ENCODE assay signal across 20 cellular contexts in the genomic region with DNA sequence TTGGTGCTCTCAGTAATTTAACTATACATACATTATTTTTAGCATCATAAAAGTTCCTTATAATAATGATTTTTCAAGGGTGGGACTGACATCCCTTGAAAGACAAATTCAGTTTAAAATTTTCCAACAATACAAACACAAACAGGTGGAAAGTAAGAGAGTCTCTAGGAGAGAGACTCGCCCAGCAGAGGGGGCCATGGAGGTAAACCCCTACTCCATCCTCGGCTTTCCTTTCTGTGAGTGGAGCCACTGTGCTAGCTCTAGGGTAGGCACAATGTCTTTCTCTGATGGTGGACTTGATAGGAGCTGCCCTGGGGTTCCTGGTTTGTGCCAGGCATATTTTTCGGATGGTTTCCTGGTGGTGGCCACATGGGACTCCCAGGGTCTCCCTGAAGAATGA. TPM values are rescaled to one million over a fixed set of nuclear protein-coding genes. Genes with fewer than 3 reads are reported as not detected.
DNase-seq lines count a peak whose midpoint lies in the region; TF ChIP-seq lines count a peak whose summit lies in the region.
"Had no signal": no experiment of that assay in that cellular context is flagged by ENCODE, and none has a peak within 500 bp of the region (broad histone marks: within the 10 kb centered on the region; RNA-seq: fewer than 3 reads in every experiment).

No MANE protein-coding gene starts in this region.

- no peaks in the 10 kb centered on the region for H3K36me3 ChIP-seq in OCI-LY7 (ENCODE audit: insufficient read depth, low read length)
- H3K36me3 ChIP-seq in neural progenitor cell = no peaks in the 10 kb centered on the region
- no peaks in the 10 kb centered on the region for H3K36me3 ChIP-seq in WERI-Rb-1
- H3K36me3 ChIP-seq: BLaER1 had no signal

- H3K27ac ChIP-seq in H9 (ENCODE audit: insufficient read length, low read depth, low read length) (no peak overlapping the region), OCI-LY7 (ENCODE audit: low read depth, low read length, poor library complexity, severe bottlenecking) (no peak overlapping the region), neural progenitor cell (no peak overlapping the region), WERI-Rb-1 (no peak overlapping the region)
- H3K27ac ChIP-seq: BLaER1 had no signal

- no peak overlapping the region for H3K27ac Mint-ChIP-seq in H9
- no peak overlapping the region for H3K27ac Mint-ChIP-seq in neural progenitor cell
- no peak overlapping the region for H3K27ac Mint-ChIP-seq in activated CD4-positive, alpha-beta memory T cell treated with anti-CD3 and anti-CD28 coated beads, Interleukin-2, amount 10 ng/mL, durations not matched to agents 7 days and 5 days
- H3K27ac Mint-ChIP-seq: CD8-positive, alpha-beta T cell; T-cell had no signal

- no peak overlapping the region for H2BK120ac ChIP-seq in H9 (ENCODE audit: low read depth, low read length, poor library complexity, severe bottlenecking)

- no peak overlapping the region for H4K5ac ChIP-seq in H9 (ENCODE audit: insufficient read length, low read depth, low read length)

- H3K4me1 Mint-ChIP-seq in H9 (peaks cover 10 to 25% of the 10 kb centered on the region in 2 experiments; a peak in 3 of 4 replicates), neural progenitor cell (no peaks in the 10 kb centered on the region)
- no peaks in the 10 kb centered on the region for H3K4me1 Mint-ChIP-seq in activated CD4-positive, alpha-beta memory T cell treated with anti-CD3 and anti-CD28 coated beads, Interleukin-2, amount 10 ng/mL, durations not matched to agents 7 days and 5 days

- no peak overlapping the region for H2BK12ac ChIP-seq in H9 (ENCODE audit: insufficient read length, low read depth, low read length)

- H3K27me3 ChIP-seq in H9 (ENCODE audit: insufficient read depth, low read length) (no peaks in the 10 kb centered on the region), neural progenitor cell (peaks cover 9% of the 10 kb centered on the region), WERI-Rb-1 (ENCODE audit: insufficient read depth, low read depth, severe bottlenecking) (peaks cover 76% of the 10 kb centered on the region)

- POLR2A ChIA-PET in OCI-LY7 (lab: Charles Lee) = no interaction called here
- POLR2A ChIA-PET in activated CD4-positive, alpha-beta memory T cell treated with anti-CD3 and anti-CD28 coated beads, Interleukin-2, amount 10 ng/mL, durations not matched to agents 7 days and 5 days (lab: Charles Lee) = no interaction called here

- H2BK15ac ChIP-seq in H9 (ENCODE audit: low read depth, low read length) = no peak overlapping the region

- H2AK5ac ChIP-seq in H9 (ENCODE audit: insufficient read length, low read length) = no peak overlapping the region

- CTCF ChIA-PET in OCI-LY7 (lab: Charles Lee; ENCODE audit: unreplicated experiment) = no interaction called here
- CTCF ChIA-PET in activated CD4-positive, alpha-beta memory T cell treated with anti-CD3 and anti-CD28 coated beads, Interleukin-2, amount 10 ng/mL, durations not matched to agents 7 days and 5 days (lab: Charles Lee) = no interaction called here

- no peak overlapping the region for H4K8ac ChIP-seq in H9 (replicated peaks; ENCODE audit: insufficient read length, low read depth, low read length)

- no peak overlapping the region for H3K56ac ChIP-seq in H9 (ENCODE audit: insufficient read length, low read depth, low read length)

- no peaks in the 10 kb centered on the region for H3F3A ChIP-seq in neural progenitor cell (ENCODE audit: low read depth)

- H3K23me2 ChIP-seq in H9 (ENCODE audit: insufficient read length, low read depth, low read length, poor library complexity, severe bottlenecking) = no peaks in the 10 kb centered on the region

- H3K36me3 Mint-ChIP-seq in H9 (ENCODE audit: insufficient read depth in 1 of 3, low read depth in 3 of 3) (peaks cover 8 to 26% (median 23%) of the 10 kb centered on the region in 3 experiments), neural progenitor cell (no peaks in the 10 kb centered on the region)
- H3K36me3 Mint-ChIP-seq in activated CD4-positive, alpha-beta memory T cell treated with anti-CD3 and anti-CD28 coated beads, Interleukin-2, amount 10 ng/mL, durations not matched to agents 7 days and 5 days (ENCODE audit: low read depth) = no peaks in the 10 kb centered on the region
- H3K36me3 Mint-ChIP-seq: CD8-positive, alpha-beta T cell; T-cell had no signal

- no peak overlapping the region for H3K4me2 ChIP-seq in H9 (ENCODE audit: insufficient read depth, insufficient read length, low read length)
- no peak overlapping the region for H3K4me2 ChIP-seq in OCI-LY7 (ENCODE audit: low read length)
- no peak overlapping the region for H3K4me2 ChIP-seq in neural progenitor cell
- H3K4me2 ChIP-seq: BLaER1, SK-N-SH had no signal

- no CpG with 5 or more reads among the region's 3 CpGs for WGBS in H9 (ENCODE audit: extremely low coverage, insufficient read length, low lambda C conversion rate)

- H3K9me2 ChIP-seq in OCI-LY7 (ENCODE audit: insufficient read depth, low read length) = no peaks in the 10 kb centered on the region
- H3K9me2 ChIP-seq: SK-N-SH had no signal

- intact Hi-C loops in OCI-LY7 (cut with micrococcal nuclease; ENCODE audit: unreplicated experiment) = no loop called here

- no peak overlapping the region for H3K4me3 ChIP-seq in OCI-LY7 (ENCODE audit: low read depth, low read length, poor library complexity, severe bottlenecking)
- no peak overlapping the region for H3K4me3 ChIP-seq in neural progenitor cell
- no peak overlapping the region for H3K4me3 ChIP-seq in WERI-Rb-1 (ENCODE audit: low read depth, low read length)
- H3K4me3 ChIP-seq: BLaER1 had no signal

- peaks cover 7% of the 10 kb centered on the region; the same call in 1 of the 2 replicates for H3K79me2 ChIP-seq in H9 (ENCODE audit: insufficient read depth, low read length)
- H3K79me2 ChIP-seq in OCI-LY7 (ENCODE audit: insufficient read depth, low read depth, low read length) = no peaks in the 10 kb centered on the region
- H3K79me2 ChIP-seq in neural progenitor cell (ENCODE audit: low read depth) = peaks cover 11% of the 10 kb centered on the region

- H3K23ac ChIP-seq in H9 (ENCODE audit: insufficient read length, low read depth, low read length) = no peak overlapping the region

- H3K14ac ChIP-seq in H9 (ENCODE audit: insufficient read depth, low read length) = no peak overlapping the region

- H3K4me1 ChIP-seq in H9 (ENCODE audit: insufficient read depth, low read length) = no peaks in the 10 kb centered on the region
- H3K4me1 ChIP-seq in OCI-LY7 (ENCODE audit: insufficient read depth, low read length, poor library complexity, severe bottlenecking) = no peaks in the 10 kb centered on the region
- no peaks in the 10 kb centered on the region for H3K4me1 ChIP-seq in neural progenitor cell

- H3K27me3 Mint-ChIP-seq in H9 (ENCODE audit: low read depth) (peaks cover 9% of the 10 kb centered on the region), neural progenitor cell (ENCODE audit: insufficient read depth, low read depth) (peaks cover 12% of the 10 kb centered on the region)
- H3K27me3 Mint-ChIP-seq in activated CD4-positive, alpha-beta memory T cell treated with anti-CD3 and anti-CD28 coated beads, Interleukin-2, amount 10 ng/mL, durations not matched to agents 7 days and 5 days = peaks cover 11% of the 10 kb centered on the region

- H3K9me3 Mint-ChIP-seq in H9 (no peaks in the 10 kb centered on the region), neural progenitor cell (no peaks in the 10 kb centered on the region)
- no peaks in the 10 kb centered on the region for H3K9me3 Mint-ChIP-seq in activated CD4-positive, alpha-beta memory T cell treated with anti-CD3 and anti-CD28 coated beads, Interleukin-2, amount 10 ng/mL, durations not matched to agents 7 days and 5 days
- H3K9me3 Mint-ChIP-seq: CD8-positive, alpha-beta T cell; T-cell had no signal

- no peak overlapping the region for H2AFZ ChIP-seq in H9 (ENCODE audit: low read length)
- H2AFZ ChIP-seq in OCI-LY7 (ENCODE audit: low read length) = no peak overlapping the region
- no peak overlapping the region for H2AFZ ChIP-seq in neural progenitor cell (replicated peaks)

- H4K91ac ChIP-seq in H9 (ENCODE audit: insufficient read length, low read depth, low read length) = no peak overlapping the region

- H3K9me3 ChIP-seq in H9 (ENCODE audit: control insufficient read depth, low read depth, low read length) = no peaks in the 10 kb centered on the region
- no peaks in the 10 kb centered on the region for H3K9me3 ChIP-seq in OCI-LY7 (ENCODE audit: low read length)
- no peaks in the 10 kb centered on the region for H3K9me3 ChIP-seq in neural progenitor cell (ENCODE audit: low read depth)
- H3K9me3 ChIP-seq in WERI-Rb-1 (ENCODE audit: severe bottlenecking) = no peaks in the 10 kb centered on the region
- H3K9me3 ChIP-seq: BLaER1, SK-N-SH had no signal

- peak; percentile 28 for DNase-seq in NCI-H1105 treated with DMSO at 0.1 percent for 48 hours (lab: John Stamatoyannopoulos, UW)
- DNase-seq in NCI-H1105 (lab: John Stamatoyannopoulos, UW) = no peak
- peak; percentile 50 for DNase-seq in H9
- no peak for DNase-seq in OCI-LY7 (ENCODE audit: low spot score)
- DNase-seq in neural progenitor cell (ENCODE audit: low spot score) = no peak
- no peak for DNase-seq in activated CD4-positive, alpha-beta memory T cell treated with anti-CD3 and anti-CD28 coated beads, Interleukin-2, amount 10 ng/mL, durations not matched to agents 7 days and 5 days
- no peak for DNase-seq in NCI-H774 (lab: John Stamatoyannopoulos, UW)
- DNase-seq in WERI-Rb-1 = no peak
- DNase-seq: CD8-positive, alpha-beta T cell; KG1; NCI-H1092 treated with DMSO at 0.1 percent for 48 hours; NCI-H1694 treated with DMSO at 0.1 percent for 48 hours; NCI-H2171 treated with DMSO at 0.1 percent for 48 hours; NCI-H446 treated with DMSO at 0.1 percent for 48 hours; SHP77; SK-N-SH; T-cell; T-helper 9 cell had no signal

- no peak overlapping the region for H2BK20ac ChIP-seq in H9 (ENCODE audit: low read depth, low read length, poor library complexity, severe bottlenecking)

- no TSS peak for BruUV-seq in OCI-LY7 (replicated peaks; lab: Mats Ljungman, UMichigan)

- no peaks in the 10 kb centered on the region for H4K20me1 ChIP-seq in H9 (ENCODE audit: control insufficient read depth, insufficient read depth, insufficient read length)
- no peaks in the 10 kb centered on the region for H4K20me1 ChIP-seq in OCI-LY7 (ENCODE audit: insufficient read depth, low read length)
- no peaks in the 10 kb centered on the region for H4K20me1 ChIP-seq in neural progenitor cell (ENCODE audit: low read depth)
- H4K20me1 ChIP-seq: BLaER1 had no signal

- H3K4ac ChIP-seq in H9 (ENCODE audit: low read depth, low read length) = no peak overlapping the region

- H3K9ac ChIP-seq in H9 (ENCODE audit: extremely low read depth, insufficient read length, low read length) (no peak overlapping the region), neural progenitor cell (no peak overlapping the region)
- H3K9ac ChIP-seq: BLaER1, SK-N-SH had no signal

- H3T11ph ChIP-seq in H9 (ENCODE audit: low read length) = no peak overlapping the region

- H3K4me3 Mint-ChIP-seq in H9 (no peak overlapping the region), neural progenitor cell (no peak overlapping the region)
- H3K4me3 Mint-ChIP-seq in activated CD4-positive, alpha-beta memory T cell treated with anti-CD3 and anti-CD28 coated beads, Interleukin-2, amount 10 ng/mL, durations not matched to agents 7 days and 5 days = no peak overlapping the region
- H3K4me3 Mint-ChIP-seq: CD8-positive, alpha-beta T cell; T-cell had no signal

- no peak overlapping the region for H3K18ac ChIP-seq in H9 (ENCODE audit: insufficient read length, low read depth, low read length)

- no peak overlapping the region for H2BK5ac ChIP-seq in H9 (ENCODE audit: insufficient read length, low read length)

- peaks cover 3% of the 10 kb centered on the region for H3K79me1 ChIP-seq in H9 (ENCODE audit: insufficient read depth, low read depth, low read length, poor library complexity, severe bottlenecking)

- peak; percentile 75 for TF ChIP-seq CTCF in H9 (conservative IDR thresholded peaks at IDR 0.05)
- 0 out of 2 replicates have a peak, but pooled peaks have one; percentile 25 for TF ChIP-seq CTCF in OCI-LY7 (conservative IDR thresholded peaks at IDR 0.05; ENCODE audit: low read length)
- TF ChIP-seq CTCF in neural progenitor cell (IDR thresholded peaks at IDR 0.05) = peak; percentile 43
- TF ChIP-seq CTCF in WERI-Rb-1 (IDR thresholded peaks at IDR 0.05; ENCODE audit: low read depth, low read length) = no peak

RNA-seq across cellular contexts. Expression of a gene that starts 8.3 kb away (rescaled TPM):
- total RNA-seq in H9 (2021) = 5.2 and 6.4 TPM in 2 replicates
- total RNA-seq in OCI-LY7 (2014; rRNA removed; shearing (Covaris generic)) = not detected in 2 replicates
- total RNA-seq in OCI-LY7 (2022) = not detected in 2 replicates
- total RNA-seq in neural progenitor cell (ENCODE audit: low replicate concordance) = 2.6 and 3.5 TPM in 2 replicates
- not detected for total RNA-seq in activated CD4-positive, alpha-beta memory T cell treated with anti-CD3 and anti-CD28 coated beads, Interleukin-2, amount 10 ng/mL, durations not matched to agents 7 days and 5 days
- total RNA-seq: CD8-positive, alpha-beta T cell had no signal

RNA-seq across cellular contexts. Expression of a gene that starts 20.0 kb away (rescaled TPM):
- total RNA-seq in H9 (2021) (0.98 and 1.9 TPM in 2 replicates), OCI-LY7 (2022) (not detected in 2 replicates), neural progenitor cell (ENCODE audit: low replicate concordance) (0.19 and 0.37 TPM in 2 replicates)
- not detected in 2 replicates for total RNA-seq in OCI-LY7 (2014; rRNA removed; shearing (Covaris generic))
- total RNA-seq in activated CD4-positive, alpha-beta memory T cell treated with anti-CD3 and anti-CD28 coated beads, Interleukin-2, amount 10 ng/mL, durations not matched to agents 7 days and 5 days = not detected
- total RNA-seq: A172; CD8-positive, alpha-beta T cell; T-cell had no signal

Comparison
In these comparisons a context has a peak if more than half of its experiments do, and no peak if none do; other contexts are left out.
1. DNase-seq: peak in NCI-H1105 treated with DMSO at 0.1 percent for 48 hours (single experiment) and H9 (single experiment); none in NCI-H1105 (single experiment), OCI-LY7 (single experiment), neural progenitor cell (single experiment), activated CD4-positive, alpha-beta memory T cell treated with anti-CD3 and anti-CD28 coated beads, Interleukin-2, amount 10 ng/mL, durations not matched to agents 7 days and 5 days (single experiment), NCI-H774 (single experiment) and WERI-Rb-1 (single experiment).